Comparison of ENCODE assay signal across 19 cellular contexts in genomic region chr17:43085489-43085888, GRCh38. TPM values are rescaled to one million over a fixed set of nuclear protein-coding genes. Genes with fewer than 3 reads are reported as not detected.
DNase-seq lines count a peak whose midpoint lies in the region; FAIRE-seq and TF ChIP-seq lines count a peak whose summit lies in the region.
"Had no signal": no experiment of that assay in that cellular context is flagged by ENCODE, and none has a peak within 500 bp of the region (broad histone marks: within the 10 kb centered on the region; RNA-seq: fewer than 3 reads in every experiment).

No MANE protein-coding gene starts in this region.

- POLR2A ChIA-PET in endothelial cell of umbilical vein (lab: Charles Lee), result no interaction called here

- H2BK15ac ChIP-seq in mesenchymal stem cell (ENCODE audit: low read depth, poor library complexity, severe bottlenecking), result no peak overlapping the region

- H3K4me2 ChIP-seq in endothelial cell of umbilical vein (ENCODE audit: insufficient read depth, low read length) (no peak overlapping the region), mesenchymal stem cell (ENCODE audit: low read length, poor library complexity, severe bottlenecking) (no peak overlapping the region)

- H2AFZ ChIP-seq in endothelial cell of umbilical vein (ENCODE audit: low read depth, low read length), result no peak overlapping the region
- no peak overlapping the region for H2AFZ ChIP-seq in mesenchymal stem cell (ENCODE audit: low read depth, low read length)

- H3K9ac ChIP-seq in endothelial cell of umbilical vein (replicated peaks; ENCODE audit: extremely low read depth, insufficient read depth, low read length) (no peak overlapping the region), mesenchymal stem cell (ENCODE audit: low read length) (no peak overlapping the region)

- no peaks in the 10 kb centered on the region for H3K9me1 ChIP-seq in endothelial cell of umbilical vein (replicated peaks; ENCODE audit: control insufficient read depth, extremely low read depth, insufficient read depth, low read length)

- H4K20me1 ChIP-seq in endothelial cell of umbilical vein (replicated peaks; ENCODE audit: control insufficient read depth, extremely low read depth, insufficient read depth, low read length), result no peaks in the 10 kb centered on the region

- H3K18ac ChIP-seq in mesenchymal stem cell (ENCODE audit: low read depth in 1 of 2, low read length in 2 of 2), result no peak overlapping the region

- H3K14ac ChIP-seq in mesenchymal stem cell (ENCODE audit: low read length in 2 of 2), result no peak overlapping the region

- no peak for TF ChIP-seq CTCF in endothelial cell of umbilical vein (IDR thresholded peaks at IDR 0.05; ENCODE audit: extremely low read depth in 1 of 2, insufficient read depth in 1 of 2, low read depth in 1 of 2, low read length in 2 of 2)

- no peak for TF ChIP-seq POLR2A in endothelial cell of umbilical vein (IDR thresholded peaks at IDR 0.05; ENCODE audit: low read depth, low read length)

- H3K23ac ChIP-seq in mesenchymal stem cell (ENCODE audit: low read length in 2 of 2), result no peak overlapping the region

- H3K79me1 ChIP-seq in mesenchymal stem cell (replicated peaks; ENCODE audit: low read length, poor library complexity, severe bottlenecking), result no peaks in the 10 kb centered on the region

- BruUV-seq in endothelial cell of umbilical vein (replicated peaks; lab: Mats Ljungman, UMichigan), result no TSS peak

- H3K36me3 ChIP-seq in endothelial cell of umbilical vein (ENCODE audit: control insufficient read depth in 2 of 2, extremely low read depth in 1 of 2, insufficient read depth in 2 of 2, low read length in 2 of 2), result peaks cover 0 to 4% of the 10 kb centered on the region in 2 experiments
- H3K36me3 ChIP-seq in mesenchymal stem cell (ENCODE audit: control insufficient read depth in 1 of 2, insufficient read depth in 2 of 2, low read depth in 1 of 2, low read length in 2 of 2), result peaks cover 0 to 10% of the 10 kb centered on the region in 2 experiments
- H3K36me3 ChIP-seq: upper lobe of left lung had no signal

- CTCF ChIA-PET in endothelial cell of umbilical vein (lab: Charles Lee), result no interaction called here

- no peaks in the 10 kb centered on the region for H3K4me1 ChIP-seq in endothelial cell of umbilical vein (ENCODE audit: control insufficient read depth, extremely low read depth, insufficient read depth, low read length)
- H3K4me1 ChIP-seq in mesenchymal stem cell (ENCODE audit: control insufficient read depth, insufficient read depth, low read depth, low read length), result peaks cover 2% of the 10 kb centered on the region
- H3K4me1 ChIP-seq: upper lobe of left lung had no signal

- intact Hi-C loops in endothelial cell of umbilical vein (cut with micrococcal nuclease) (no loop called here), posterior cingulate gyrus (cut with DNase I) (no loop called here)

- DNase-seq in COLO829 (ENCODE audit: low spot score) (peak; percentile 16), LHCN-M2 (ENCODE audit: low read depth) (peak; percentile 4), endothelial cell of umbilical vein (ENCODE audit: low read depth, low spot score) (peak; percentile 7), mesenchymal stem cell (peak; percentile 32), posterior cingulate gyrus (no peak), cerebellar cortex (ENCODE audit: low spot score) (no peak), NCI-H446 treated with DMSO at 0.1 percent for 48 hours (lab: John Stamatoyannopoulos, UW) (no peak), NCI-H2029 treated with DMSO at 0.1 percent for 48 hours (lab: John Stamatoyannopoulos, UW) (no peak)
- DNase-seq: activated CD4-positive, alpha-beta T cell treated with anti-CD3 and anti-CD28 coated beads for 48 hours; activated T-cell treated with anti-CD3 and anti-CD28 coated beads, Interleukin-2, amount 50 U/mL, for 4 hours; DMS53; hippocampal formation; mammary epithelial cell; NCI-H1092 treated with DMSO at 0.1 percent for 48 hours; NCI-H510A treated with DMSO at 0.1 percent for 48 hours; occipital lobe; stimulated activated CD8-positive, alpha-beta memory T cell treated with anti-CD3 and anti-CD28 coated beads, Interleukin-4, amount 100 ng/mL, for 48 hours; T-helper 2 cell; upper lobe of left lung had no signal

- no peaks in the 10 kb centered on the region for H3K79me2 ChIP-seq in endothelial cell of umbilical vein (ENCODE audit: control insufficient read depth, insufficient read depth, low read length)

- H3K4ac ChIP-seq in mesenchymal stem cell (ENCODE audit: low read depth in 1 of 2, low read length in 2 of 2), result no peak overlapping the region

- no peaks in the 10 kb centered on the region for H3K27me3 ChIP-seq in endothelial cell of umbilical vein (ENCODE audit: control insufficient read depth in 2 of 2, insufficient read depth in 2 of 2, low read length in 2 of 2)
- H3K27me3 ChIP-seq in mesenchymal stem cell (ENCODE audit: control insufficient read depth in 1 of 2, insufficient read depth in 1 of 2, low read length in 2 of 2), result no peaks in the 10 kb centered on the region
- H3K27me3 ChIP-seq: upper lobe of left lung had no signal

- H2BK5ac ChIP-seq in mesenchymal stem cell (ENCODE audit: low read depth, low read length, poor library complexity, severe bottlenecking), result no peak overlapping the region

- H3K27ac ChIP-seq in endothelial cell of umbilical vein (ENCODE audit: insufficient read depth, low read depth, low read length) (no peak overlapping the region), mesenchymal stem cell (ENCODE audit: low read length, poor library complexity, severe bottlenecking) (no peak overlapping the region)
- H3K27ac ChIP-seq: upper lobe of left lung had no signal

- no peak for FAIRE-seq in endothelial cell of umbilical vein (lab: Jason Lieb, UNC)

- H2BK120ac ChIP-seq in mesenchymal stem cell (ENCODE audit: low read depth, low read length), result no peak overlapping the region

- dilution Hi-C loops in endothelial cell of umbilical vein (cut with MboI; ENCODE audit: extremely low pct_ligation_motif_present, low sequenced_read_pairs), result no loop called here

- WGBS in mesenchymal stem cell, result 100% methylated on average over 1 of the region's 2 CpGs

- no peak overlapping the region for H3K4me3 ChIP-seq in endothelial cell of umbilical vein (replicated peaks in 1 of 3; ENCODE audit: insufficient read depth in 1 of 3, low read depth in 1 of 3, low read length in 3 of 3)
- no peak overlapping the region for H3K4me3 ChIP-seq in mesenchymal stem cell (ENCODE audit: insufficient read depth in 1 of 2, low read depth in 1 of 2, low read length in 2 of 2)
- H3K4me3 ChIP-seq: upper lobe of left lung had no signal

- no peak overlapping the region for H2AK5ac ChIP-seq in mesenchymal stem cell (ENCODE audit: low read length, severe bottlenecking)

- no peaks in the 10 kb centered on the region for H3K9me3 ChIP-seq in endothelial cell of umbilical vein (replicated peaks; ENCODE audit: control insufficient read depth, insufficient read depth, low read length)
- no peaks in the 10 kb centered on the region for H3K9me3 ChIP-seq in mesenchymal stem cell (ENCODE audit: control insufficient read depth, low read length)
- H3K9me3 ChIP-seq: upper lobe of left lung had no signal

- no peak overlapping the region for H4K8ac ChIP-seq in mesenchymal stem cell (ENCODE audit: low read length)

- no peak overlapping the region for H4K91ac ChIP-seq in mesenchymal stem cell (ENCODE audit: low read length)

- no peak overlapping the region for H2BK12ac ChIP-seq in mesenchymal stem cell (ENCODE audit: low read length in 2 of 2)

TF ChIP-seq in endothelial cell of umbilical vein, 7 proteins besides CTCF, POLR2A, EP300 and RAD21:
- TF ChIP-seq MAX (IDR thresholded peaks at IDR 0.05; ENCODE audit: insufficient read depth, insufficient read length), result no peak
- TF ChIP-seq FOS (IDR thresholded peaks at IDR 0.05; ENCODE audit: borderline replicate concordance, insufficient read depth, low read length), result no peak
- no peak for TF ChIP-seq GATA2 (IDR thresholded peaks at IDR 0.05; ENCODE audit: insufficient read depth, insufficient read length, low read depth, low read length)
- TF ChIP-seq MYC (IDR thresholded peaks at IDR 0.05; ENCODE audit: low read depth, low read length), result no peak
- TF ChIP-seq JUN (IDR thresholded peaks at IDR 0.05; ENCODE audit: borderline replicate concordance, insufficient read depth, insufficient read length, low read depth), result no peak

RNA-seq across cellular contexts. Expression of gene BRCA1, which starts 39.7 kb away (rescaled TPM):
- total RNA-seq in LHCN-M2 (2014; rRNA removed), result 41.6 and 52.5 TPM in 2 replicates
- 7.0 TPM for polyA plus RNA-seq in LHCN-M2 (2012)
- 25.7 and 29.0 TPM in 2 replicates for total RNA-seq in endothelial cell of umbilical vein
- 13.5 and 14.3 TPM in 2 replicates for polyA plus RNA-seq in endothelial cell of umbilical vein
- 16.9 and 19.3 TPM in 2 replicates for polyA plus RNA-seq in endothelial cell of umbilical vein (2011; cell fraction: cytosol; rRNA removed)
- 21.4 and 25.4 TPM in 2 replicates for polyA plus RNA-seq in endothelial cell of umbilical vein (2011; cell fraction: nucleus; rRNA removed)
- polyA plus RNA-seq in endothelial cell of umbilical vein (2012), result 8.1 and 16.9 TPM in 2 replicates
- 27.9 and 43.0 TPM in 2 replicates for polyA minus RNA-seq in endothelial cell of umbilical vein
- polyA minus RNA-seq in endothelial cell of umbilical vein (2011; cell fraction: cytosol; rRNA and poly(A)+ RNA removed), result 57.5 TPM
- 17.8 and 28.4 TPM in 2 replicates for polyA minus RNA-seq in endothelial cell of umbilical vein (2011; cell fraction: nucleus; rRNA and poly(A)+ RNA removed)
- 2.7 TPM for polyA plus RNA-seq in mesenchymal stem cell (2013, experiment 1 of 2)
- 2.3 TPM for polyA plus RNA-seq in mesenchymal stem cell (2013, experiment 2 of 2)

Comparison
In these comparisons a context has a peak if more than half of its experiments do, and no peak if none do; other contexts are left out.
1. DNase-seq: peak in COLO829 (single experiment), LHCN-M2 (single experiment), endothelial cell of umbilical vein (single experiment) and mesenchymal stem cell (single experiment); none in posterior cingulate gyrus (0 of 10), cerebellar cortex (single experiment), NCI-H446 treated with DMSO at 0.1 percent for 48 hours (single experiment) and NCI-H2029 treated with DMSO at 0.1 percent for 48 hours (single experiment).